In genomic region chr11:14577835-14578529, GRCh38 we compare ENCODE assay signal across 9 cellular contexts. TPM values are rescaled to one million over a fixed set of nuclear protein-coding genes. Genes with fewer than 3 reads are reported as not detected.
DNase-seq lines count a peak whose midpoint lies in the region; ATAC-seq, FAIRE-seq and TF ChIP-seq lines count a peak whose summit lies in the region.
"Had no signal": no experiment of that assay in that cellular context is flagged by ENCODE, and none has a peak within 500 bp of the region (broad histone marks: within the 10 kb centered on the region; RNA-seq: fewer than 3 reads in every experiment).

No MANE protein-coding gene starts in this region.

- H3K27ac ChIP-seq in naive thymus-derived CD4-positive, alpha-beta T cell (ENCODE audit: low read depth, low read length) = peak overlapping the region; percentile 79
- H3K27ac ChIP-seq: epithelial cell of prostate had no signal

- peaks cover 39 to 41% of the 10 kb centered on the region in 2 donors for H3K4me1 ChIP-seq in naive thymus-derived CD4-positive, alpha-beta T cell (ENCODE audit: control insufficient read depth in 2 of 2, insufficient read depth in 2 of 2, low read length in 2 of 2)

- no peak for TF ChIP-seq CTCF in WTC11 (IDR thresholded peaks at IDR 0.05)

- H3K4me3 ChIP-seq in naive thymus-derived CD4-positive, alpha-beta T cell (ENCODE audit: low read length) = peak overlapping the region; percentile 15
- H3K4me3 ChIP-seq in H7 (ENCODE audit: insufficient read depth, low read depth, low read length) = no peak overlapping the region

- peaks cover 26% of the 10 kb centered on the region for H3K9me3 Mint-ChIP-seq in WTC11
- H3K9me3 Mint-ChIP-seq in naive thymus-derived CD4-positive, alpha-beta T cell = peaks cover 8 to 37% (median 28%) of the 10 kb centered on the region in 11 donors

- peak; percentile 41 for ATAC-seq in GM18873 (IDR thresholded peaks at IDR 0.05; ENCODE audit: low FRiP score, unreplicated experiment)
- ATAC-seq in HG02970 (IDR thresholded peaks at IDR 0.05; ENCODE audit: low FRiP score, unreplicated experiment) = peak; percentile 23
- no peak for ATAC-seq in WTC11
- ATAC-seq in naive thymus-derived CD4-positive, alpha-beta T cell = peak; percentile 25

- CTCF ChIA-PET in WTC11 (lab: Charles Lee) = interaction anchor here (0.6 to 1.4 kb wide), 5 partner anchors 9 to 330 kb away, joined by 3 to 8 read pairs (median 3); no protein-coding TSS in a partner anchor
- CTCF ChIA-PET in naive thymus-derived CD4-positive, alpha-beta T cell (lab: Charles Lee) = interaction anchor here (0.6 to 2.3 kb wide), 11 partner anchors 9 to 329 kb away, joined by 3 to 17 read pairs (median 5); partner anchors contain the start of gene PDE3B

- peaks cover 16% of the 10 kb centered on the region for H3K36me3 Mint-ChIP-seq in WTC11
- H3K36me3 Mint-ChIP-seq in naive thymus-derived CD4-positive, alpha-beta T cell = peaks cover 18 to 85% (median 35%) of the 10 kb centered on the region in 5 donors

- intact Hi-C loops in naive thymus-derived CD4-positive, alpha-beta T cell (cut with micrococcal nuclease) = loop anchor here (1.0 kb wide), 9 partner anchors 16 to 314 kb away; partner anchors contain the start of genes PSMA1 (in 2 of the 2) and CYP2R1 (in 1 of the 2)

- no peak overlapping the region for H3K4me3 Mint-ChIP-seq in WTC11
- peak overlapping the region; percentile 39 to 85 (median 62) for H3K4me3 Mint-ChIP-seq in naive thymus-derived CD4-positive, alpha-beta T cell

- peaks cover 0 to 8% (median 0%) of the 10 kb centered on the region in 3 experiments for H3K9me3 ChIP-seq in naive thymus-derived CD4-positive, alpha-beta T cell (ENCODE audit: control insufficient read depth in 2 of 3, low read length in 3 of 3)

- POLR2A ChIA-PET in WTC11 (lab: Charles Lee) = no interaction called here
- POLR2A ChIA-PET in naive thymus-derived CD4-positive, alpha-beta T cell (lab: Charles Lee) = interaction anchor here (0.6 to 5.7 kb wide), 21 partner anchors 10 to 330 kb away, joined by 3 to 67 read pairs (median 4); partner anchors contain the start of genes PDE3B and PSMA1

- H3K36me3 ChIP-seq in naive thymus-derived CD4-positive, alpha-beta T cell (ENCODE audit: control insufficient read depth in 2 of 3, insufficient read depth in 3 of 3, low read length in 3 of 3) = no peaks in the 10 kb centered on the region
- no peaks in the 10 kb centered on the region for H3K36me3 ChIP-seq in H7 (replicated peaks; ENCODE audit: control insufficient read depth, insufficient read depth, low read length)

- H3K27me3 Mint-ChIP-seq in WTC11 (ENCODE audit: low read depth) = peaks cover 3% of the 10 kb centered on the region; the same call in 1 of the 2 replicates
- no peaks in the 10 kb centered on the region for H3K27me3 Mint-ChIP-seq in naive thymus-derived CD4-positive, alpha-beta T cell

- peaks cover 11% of the 10 kb centered on the region for H3K4me1 Mint-ChIP-seq in WTC11
- H3K4me1 Mint-ChIP-seq in naive thymus-derived CD4-positive, alpha-beta T cell = peaks cover 41 to 67% (median 57%) of the 10 kb centered on the region in 7 donors

- peak overlapping the region; percentile 61; the same call in 1 of the 2 replicates for H3K27ac Mint-ChIP-seq in WTC11
- peak overlapping the region; percentile 92 to 96 (median 95) for H3K27ac Mint-ChIP-seq in naive thymus-derived CD4-positive, alpha-beta T cell

- no peak for DNase-seq in WTC11 (ENCODE audit: low spot score)
- DNase-seq in naive thymus-derived CD4-positive, alpha-beta T cell = peak in 2 of 9 donors; percentile 7 to 15
- no peak for DNase-seq in H7
- DNase-seq in frontal cortex (ENCODE audit: low spot score in 2 of 2) = no peak
- no peak for DNase-seq in NCI-H1092 (lab: John Stamatoyannopoulos, UW)
- DNase-seq in AG08396 (ENCODE audit: low spot score) = no peak

- H3K27me3 ChIP-seq in naive thymus-derived CD4-positive, alpha-beta T cell (ENCODE audit: control insufficient read depth in 2 of 2, insufficient read depth in 2 of 2, low read length in 2 of 2) = no peaks in the 10 kb centered on the region
- no peaks in the 10 kb centered on the region for H3K27me3 ChIP-seq in H7 (ENCODE audit: control insufficient read depth, insufficient read depth, low read length)

- no peak for FAIRE-seq in frontal cortex (lab: Jason Lieb, UNC)

TF ChIP-seq in WTC11, 78 proteins besides CTCF, POLR2A, EP300 and RAD21 (continues in another document):
- TF ChIP-seq GTF2I (CRISPR knock-in tag; conservative IDR thresholded peaks at IDR 0.05) (no peak), SOX15 (CRISPR knock-in tag; IDR thresholded peaks at IDR 0.05) (no peak), CREB1 (CRISPR knock-in tag; IDR thresholded peaks at IDR 0.05) (no peak), MYBL2 (CRISPR knock-in tag; IDR thresholded peaks at IDR 0.05) (no peak), AFF4 (CRISPR knock-in tag; IDR thresholded peaks at IDR 0.05; ENCODE audit: borderline replicate concordance) (no peak), FOXK1 (CRISPR knock-in tag; IDR thresholded peaks at IDR 0.05) (no peak), ERG (CRISPR knock-in tag; IDR thresholded peaks at IDR 0.05) (no peak), GRHL2 (CRISPR knock-in tag; IDR thresholded peaks at IDR 0.05; ENCODE audit: insufficient replicate concordance, severe bottlenecking) (no peak)
- TF ChIP-seq, protein P1, sequence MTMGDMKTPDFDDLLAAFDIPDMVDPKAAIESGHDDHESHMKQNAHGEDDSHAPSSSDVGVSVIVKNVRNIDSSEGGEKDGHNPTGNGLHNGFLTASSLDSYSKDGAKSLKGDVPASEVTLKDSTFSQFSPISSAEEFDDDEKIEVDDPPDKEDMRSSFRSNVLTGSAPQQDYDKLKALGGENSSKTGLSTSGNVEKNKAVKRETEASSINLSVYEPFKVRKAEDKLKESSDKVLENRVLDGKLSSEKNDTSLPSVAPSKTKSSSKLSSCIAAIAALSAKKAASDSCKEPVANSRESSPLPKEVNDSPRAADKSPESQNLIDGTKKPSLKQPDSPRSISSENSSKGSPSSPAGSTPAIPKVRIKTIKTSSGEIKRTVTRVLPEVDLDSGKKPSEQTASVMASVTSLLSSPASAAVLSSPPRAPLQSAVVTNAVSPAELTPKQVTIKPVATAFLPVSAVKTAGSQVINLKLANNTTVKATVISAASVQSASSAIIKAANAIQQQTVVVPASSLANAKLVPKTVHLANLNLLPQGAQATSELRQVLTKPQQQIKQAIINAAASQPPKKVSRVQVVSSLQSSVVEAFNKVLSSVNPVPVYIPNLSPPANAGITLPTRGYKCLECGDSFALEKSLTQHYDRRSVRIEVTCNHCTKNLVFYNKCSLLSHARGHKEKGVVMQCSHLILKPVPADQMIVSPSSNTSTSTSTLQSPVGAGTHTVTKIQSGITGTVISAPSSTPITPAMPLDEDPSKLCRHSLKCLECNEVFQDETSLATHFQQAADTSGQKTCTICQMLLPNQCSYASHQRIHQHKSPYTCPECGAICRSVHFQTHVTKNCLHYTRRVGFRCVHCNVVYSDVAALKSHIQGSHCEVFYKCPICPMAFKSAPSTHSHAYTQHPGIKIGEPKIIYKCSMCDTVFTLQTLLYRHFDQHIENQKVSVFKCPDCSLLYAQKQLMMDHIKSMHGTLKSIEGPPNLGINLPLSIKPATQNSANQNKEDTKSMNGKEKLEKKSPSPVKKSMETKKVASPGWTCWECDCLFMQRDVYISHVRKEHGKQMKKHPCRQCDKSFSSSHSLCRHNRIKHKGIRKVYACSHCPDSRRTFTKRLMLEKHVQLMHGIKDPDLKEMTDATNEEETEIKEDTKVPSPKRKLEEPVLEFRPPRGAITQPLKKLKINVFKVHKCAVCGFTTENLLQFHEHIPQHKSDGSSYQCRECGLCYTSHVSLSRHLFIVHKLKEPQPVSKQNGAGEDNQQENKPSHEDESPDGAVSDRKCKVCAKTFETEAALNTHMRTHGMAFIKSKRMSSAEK (CRISPR knock-in tag; IDR thresholded peaks at IDR 0.05; ENCODE audit: borderline replicate concordance) = no peak

RNA-seq across cellular contexts. Expression of gene PSMA1, which starts 57.8 kb away (rescaled TPM):
- total RNA-seq in WTC11 (2021) (139 to 143 TPM (median 140 TPM) in 3 replicates), frontal cortex (163 TPM)
- total RNA-seq in naive thymus-derived CD4-positive, alpha-beta T cell = 100 to 1,000 TPM; 103 to 253 (median 120) TPM
- 100 to 1,000 TPM; 128 to 171 TPM for polyA plus RNA-seq in naive thymus-derived CD4-positive, alpha-beta T cell
- 214 and 252 TPM in 2 replicates for total RNA-seq in H7 (2014; rRNA removed; shearing (Covaris generic))
